Comparison of ENCODE assay signal across 12 cellular contexts in the genomic region with DNA sequence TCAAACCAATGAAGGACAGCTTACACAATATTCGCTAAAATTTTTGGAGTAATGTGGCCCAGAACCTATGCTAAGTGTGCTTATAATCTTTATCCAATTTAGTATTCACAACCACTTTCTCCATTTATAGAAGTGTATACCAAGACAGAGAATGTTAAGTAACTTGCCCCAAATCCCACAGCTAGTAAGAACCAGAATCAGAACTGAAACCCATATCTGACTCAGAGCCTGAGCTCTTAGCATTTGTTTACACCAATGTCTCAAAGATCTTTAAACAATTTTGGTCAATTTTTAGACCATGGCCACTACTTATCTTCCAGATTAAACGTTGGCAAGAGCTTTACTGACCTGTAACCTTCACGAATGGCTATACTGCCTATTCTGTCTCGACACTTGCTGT. TPM values are rescaled to one million over a fixed set of nuclear protein-coding genes. Genes with fewer than 3 reads are reported as not detected.
DNase-seq lines count a peak whose midpoint lies in the region; ATAC-seq and TF ChIP-seq lines count a peak whose summit lies in the region.
"Had no signal": no experiment of that assay in that cellular context is flagged by ENCODE, and none has a peak within 500 bp of the region (broad histone marks: within the 10 kb centered on the region; RNA-seq: fewer than 3 reads in every experiment).

No MANE protein-coding gene starts in this region.

- ATAC-seq in GM18907 (IDR thresholded peaks at IDR 0.05; ENCODE audit: unreplicated experiment) (peak; percentile 72), HG02852 (IDR thresholded peaks at IDR 0.05; ENCODE audit: unreplicated experiment) (peak; percentile 77), foreskin keratinocyte (no peak)

- no peaks in the 10 kb centered on the region for H3K27me3 Mint-ChIP-seq in T-helper 2 cell treated with Interferon-gamma antibody and Interleukin-4, amounts not matched to agents 5 μg/mL and 100 μg/mL, for 36 hours (ENCODE audit: low read depth)
- H3K27me3 Mint-ChIP-seq in chondrocyte (ENCODE audit: low read depth), result no peaks in the 10 kb centered on the region
- H3K27me3 Mint-ChIP-seq: activated naive CD8-positive, alpha-beta T cell had no signal

- no peaks in the 10 kb centered on the region for H3K9me3 Mint-ChIP-seq in T-helper 2 cell treated with Interferon-gamma antibody and Interleukin-4, amounts not matched to agents 5 μg/mL and 100 μg/mL, for 36 hours
- H3K9me3 Mint-ChIP-seq in chondrocyte (ENCODE audit: low read depth), result no peaks in the 10 kb centered on the region

- no peak overlapping the region for H3K4me3 ChIP-seq in BE2C (ENCODE audit: low read depth, low read length)
- H3K4me3 ChIP-seq: BLaER1 treated with 17β-estradiol and CSF1 and Interleukin-3, amounts not matched to agents 10 nM and 100 nM had no signal

- peaks cover 26% of the 10 kb centered on the region for H3K36me3 ChIP-seq in BE2C

- H3K4me3 Mint-ChIP-seq in T-helper 2 cell treated with Interferon-gamma antibody and Interleukin-4, amounts not matched to agents 5 μg/mL and 100 μg/mL, for 36 hours, result no peak overlapping the region
- H3K4me3 Mint-ChIP-seq in chondrocyte (ENCODE audit: unreplicated experiment), result no peak overlapping the region
- H3K4me3 Mint-ChIP-seq: activated naive CD8-positive, alpha-beta T cell had no signal

- no peak overlapping the region for H3K27ac Mint-ChIP-seq in T-helper 2 cell treated with Interferon-gamma antibody and Interleukin-4, amounts not matched to agents 5 μg/mL and 100 μg/mL, for 36 hours
- H3K27ac Mint-ChIP-seq in chondrocyte (ENCODE audit: unreplicated experiment), result no peak overlapping the region
- H3K27ac Mint-ChIP-seq: activated naive CD8-positive, alpha-beta T cell had no signal

- DNase-seq in GM10266 (ENCODE audit: extremely low spot score), result peak; percentile 58
- DNase-seq in T-helper 2 cell treated with Interferon-gamma antibody and Interleukin-4, amounts not matched to agents 5 μg/mL and 100 μg/mL, for 36 hours (ENCODE audit: low spot score), result peak; percentile 49
- no peak for DNase-seq in chondrocyte (ENCODE audit: low spot score)
- DNase-seq in cerebellar cortex (ENCODE audit: low spot score), result no peak
- no peak for DNase-seq in BE2C
- no peak for DNase-seq in foreskin keratinocyte
- DNase-seq: NCI-H1105 treated with DMSO at 0.1 percent for 48 hours, T-helper 9 cell had no signal

- TF ChIP-seq CTCF in GM10266 (IDR thresholded peaks at IDR 0.05; ENCODE audit: control insufficient read depth, insufficient read depth, low read depth, missing control alignments) (no peak), chondrocyte (IDR thresholded peaks at IDR 0.05) (no peak), BE2C (IDR thresholded peaks at IDR 0.05; ENCODE audit: low read depth, low read length) (no peak), foreskin keratinocyte (conservative IDR thresholded peaks at IDR 0.05) (no peak)

- H3K36me3 Mint-ChIP-seq in T-helper 2 cell treated with Interferon-gamma antibody and Interleukin-4, amounts not matched to agents 5 μg/mL and 100 μg/mL, for 36 hours (ENCODE audit: low read depth), result peaks cover 25% of the 10 kb centered on the region
- peaks cover 4% of the 10 kb centered on the region for H3K36me3 Mint-ChIP-seq in chondrocyte (ENCODE audit: low read depth)

- H3K4me1 ChIP-seq in BE2C (no peaks in the 10 kb centered on the region), foreskin keratinocyte (no peaks in the 10 kb centered on the region)

- H3K27ac ChIP-seq in foreskin keratinocyte, result no peak overlapping the region
- H3K27ac ChIP-seq: BLaER1 treated with 17β-estradiol and CSF1 and Interleukin-3, amounts not matched to agents 10 nM and 100 nM had no signal

- peaks cover 19% of the 10 kb centered on the region for H3K4me1 Mint-ChIP-seq in T-helper 2 cell treated with Interferon-gamma antibody and Interleukin-4, amounts not matched to agents 5 μg/mL and 100 μg/mL, for 36 hours (ENCODE audit: low read depth)
- peaks cover 2% of the 10 kb centered on the region for H3K4me1 Mint-ChIP-seq in chondrocyte (ENCODE audit: low read depth)

- H3K27me3 ChIP-seq in BE2C (no peaks in the 10 kb centered on the region), foreskin keratinocyte (no peaks in the 10 kb centered on the region)
- H3K27me3 ChIP-seq: BLaER1 treated with 17β-estradiol and CSF1 and Interleukin-3, amounts not matched to agents 10 nM and 100 nM had no signal

- no peaks in the 10 kb centered on the region for H3K9me3 ChIP-seq in BE2C
- H3K9me3 ChIP-seq: BLaER1 treated with 17β-estradiol and CSF1 and Interleukin-3, amounts not matched to agents 10 nM and 100 nM had no signal

RNA-seq across cellular contexts. Expression of gene PAPLN, which starts 53.0 kb away (rescaled TPM):
- total RNA-seq in chondrocyte, result 16.4 to 45.3 TPM (median 16.8 TPM) in 3 replicates
- 2.9 TPM for polyA plus RNA-seq in BE2C (2012; ENCODE audit: insufficient read depth, insufficient read length, low read depth)
- 2.0 and 3.9 TPM in 2 replicates for total RNA-seq in foreskin keratinocyte
- 1.2 and 2.3 TPM in 2 replicates for polyA plus RNA-seq in foreskin keratinocyte

Comparison
In these comparisons a context has a peak if more than half of its experiments do, and no peak if none do; other contexts are left out.
1. DNase-seq: peak in GM10266 (single experiment) and T-helper 2 cell treated with Interferon-gamma antibody and Interleukin-4, amounts not matched to agents 5 μg/mL and 100 μg/mL, for 36 hours (single experiment); none in chondrocyte (single experiment), cerebellar cortex (single experiment), BE2C (single experiment) and foreskin keratinocyte (0 of 2).